In genomic region chr13:84393981-84394625, GRCh38 we compare ENCODE assay signal across 15 cellular contexts.
DNase-seq lines count a peak whose midpoint lies in the region; ATAC-seq and TF ChIP-seq lines count a peak whose summit lies in the region.
"Had no signal": no experiment of that assay in that cellular context is flagged by ENCODE, and none has a peak within 500 bp of the region (broad histone marks: within the 10 kb centered on the region; RNA-seq: fewer than 3 reads in every experiment).

No MANE protein-coding gene starts in this region.

- no peak overlapping the region for H3K23ac ChIP-seq in mesendoderm (ENCODE audit: low read length)

- no peaks in the 10 kb centered on the region for H3K27me3 ChIP-seq in RWPE2 (ENCODE audit: insufficient read depth, poor library complexity, severe bottlenecking)
- H3K27me3 ChIP-seq in mesendoderm (ENCODE audit: insufficient read depth, low read length, poor library complexity): no peaks in the 10 kb centered on the region
- no peaks in the 10 kb centered on the region for H3K27me3 ChIP-seq in vagina

- H2BK15ac ChIP-seq in mesendoderm (replicated peaks; ENCODE audit: low read depth): no peak overlapping the region

- ATAC-seq in RWPE2 (ENCODE audit: low read depth) (peak; percentile 66), HG02642 (IDR thresholded peaks at IDR 0.05; ENCODE audit: poor library complexity, unreplicated experiment) (no peak)
- ATAC-seq: CD8-positive, alpha-beta T cell had no signal

- no peak overlapping the region for H2AK5ac ChIP-seq in mesendoderm (ENCODE audit: low read length)

- no peak overlapping the region for H3K9ac ChIP-seq in mesendoderm (ENCODE audit: low read length)

- H3K36me3 ChIP-seq in RWPE2 (ENCODE audit: low read depth) (no peaks in the 10 kb centered on the region), mesendoderm (ENCODE audit: control insufficient read depth, insufficient read depth, low read length) (no peaks in the 10 kb centered on the region), vagina (no peaks in the 10 kb centered on the region)

- intact Hi-C loops in vagina (cut with DNase I): no loop called here

- H2BK120ac ChIP-seq in mesendoderm (ENCODE audit: low read depth, low read length): no peak overlapping the region

- no peaks in the 10 kb centered on the region for H3K79me1 ChIP-seq in mesendoderm (ENCODE audit: low read length)

- H3K4me1 ChIP-seq in RWPE2 (ENCODE audit: insufficient read depth, poor library complexity, severe bottlenecking) (peaks cover 3% of the 10 kb centered on the region), mesendoderm (ENCODE audit: control insufficient read depth, low read depth, low read length) (no peaks in the 10 kb centered on the region), vagina (no peaks in the 10 kb centered on the region)

- DNase-seq in HPDE6-E6E7 (ENCODE audit: extremely low spot score) (peak; percentile 20), RWPE2 (ENCODE audit: low spot score) (no peak), epithelial cell of esophagus (ENCODE audit: low read depth) (peak; percentile 94), mesendoderm (peak; percentile 3), vagina (ENCODE audit: extremely low spot score in 2 of 2) (no peak), T1000 (lab: John Stamatoyannopoulos, UW) (no peak)
- DNase-seq: CD8-positive, alpha-beta T cell; COR-L47; DMS153; DMS79 treated with DMSO at 0.1 percent for 48 hours; EL; GDM1; HCEC 1CT; HFFc6 had no signal

- H3K9me3 ChIP-seq in RWPE2 (ENCODE audit: severe bottlenecking): peaks cover 3% of the 10 kb centered on the region
- H3K9me3 ChIP-seq in vagina: no peaks in the 10 kb centered on the region

- H3K18ac ChIP-seq in mesendoderm (ENCODE audit: low read length): no peak overlapping the region

- no peak overlapping the region for H4K5ac ChIP-seq in mesendoderm (ENCODE audit: low read length)

- no peak overlapping the region for H3K4ac ChIP-seq in mesendoderm (ENCODE audit: low read depth, low read length)

- no peak for TF ChIP-seq POLR2A in vagina (IDR thresholded peaks at IDR 0.05)

- H3K4me3 ChIP-seq in RWPE2 (ENCODE audit: severe bottlenecking) (no peak overlapping the region), epithelial cell of esophagus (ENCODE audit: low read length) (no peak overlapping the region), mesendoderm (ENCODE audit: low read length) (no peak overlapping the region), vagina (no peak overlapping the region)

- H3K56ac ChIP-seq in mesendoderm (ENCODE audit: low read length): no peak overlapping the region

- H3K79me2 ChIP-seq in mesendoderm (ENCODE audit: control insufficient read depth, insufficient read depth, low read length): no peaks in the 10 kb centered on the region

- no peak overlapping the region for H3K4me2 ChIP-seq in mesendoderm (ENCODE audit: low read length)

- H3K27ac ChIP-seq in RWPE2 (ENCODE audit: poor library complexity, severe bottlenecking) (no peak overlapping the region), mesendoderm (ENCODE audit: low read depth, low read length) (no peak overlapping the region), vagina (no peak overlapping the region)

- no peak overlapping the region for H4K8ac ChIP-seq in mesendoderm (ENCODE audit: low read depth, low read length)

- no CpG with 5 or more reads among the region's 4 CpGs for WGBS in mesendoderm (ENCODE audit: extremely low coverage, insufficient coverage, low lambda C conversion rate)

- no peak overlapping the region for H2BK5ac ChIP-seq in mesendoderm (ENCODE audit: low read length)

- TF ChIP-seq CTCF in RWPE2 (IDR thresholded peaks at IDR 0.05; ENCODE audit: poor library complexity, severe bottlenecking): no peak
- no peak for TF ChIP-seq CTCF in epithelial cell of esophagus (IDR thresholded peaks at IDR 0.05; ENCODE audit: insufficient read depth, low read depth, low read length, missing control alignments)
- TF ChIP-seq CTCF in vagina (IDR thresholded peaks at IDR 0.05): no peak

Comparison
In these comparisons a context has a peak if more than half of its experiments do, and no peak if none do; other contexts are left out.
1. DNase-seq: peak in HPDE6-E6E7 (single experiment), epithelial cell of esophagus (single experiment) and mesendoderm (single experiment); none in RWPE2 (single experiment), vagina (0 of 2) and T1000 (single experiment).